In the genomic region with DNA sequence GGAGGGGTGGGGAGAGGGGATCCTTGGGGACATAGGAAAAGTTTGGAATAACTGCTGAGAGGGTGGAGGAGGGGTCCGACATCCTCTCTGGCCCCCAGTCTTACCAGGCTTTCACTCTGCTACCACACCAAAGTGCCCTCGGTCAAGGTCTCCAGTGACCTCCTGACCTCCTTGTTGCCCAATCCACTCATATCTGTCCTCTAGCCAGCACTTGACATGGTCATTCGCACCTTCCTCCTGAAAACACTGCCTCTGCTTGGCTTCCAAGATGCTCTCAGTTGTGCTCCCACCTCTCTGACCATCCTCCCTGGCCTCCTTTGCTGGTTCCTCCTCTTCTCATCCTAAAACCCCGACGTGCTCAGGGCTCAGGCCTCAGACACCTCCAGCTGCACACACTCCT, we compare ENCODE assay signal across 28 cellular contexts.
DNase-seq lines count a peak whose midpoint lies in the region; ATAC-seq and TF ChIP-seq lines count a peak whose summit lies in the region.
"Had no signal": no experiment of that assay in that cellular context is flagged by ENCODE, and none has a peak within 500 bp of the region (broad histone marks: within the 10 kb centered on the region; RNA-seq: fewer than 3 reads in every experiment).

No MANE protein-coding gene starts in this region.

- H4K8ac ChIP-seq in H9 (replicated peaks; ENCODE audit: insufficient read length, low read depth, low read length), result no peak overlapping the region
- no peak overlapping the region for H4K8ac ChIP-seq in neuronal stem cell (ENCODE audit: low read depth, low read length)

- no peak overlapping the region for H3T11ph ChIP-seq in H9 (ENCODE audit: low read length)

- peak; percentile 61 for ATAC-seq in left lobe of liver
- ATAC-seq: GM12878, HCT116, Right ventricle myocardium inferior had no signal

- no peak overlapping the region for H3K4me2 ChIP-seq in H9 (ENCODE audit: insufficient read depth, insufficient read length, low read length)
- no peak overlapping the region for H3K4me2 ChIP-seq in neuronal stem cell (ENCODE audit: insufficient read depth, low read length, poor library complexity, severe bottlenecking)
- H3K4me2 ChIP-seq: PC-9 had no signal

- peaks cover 9% of the 10 kb centered on the region for H3K27me3 Mint-ChIP-seq in H9 (ENCODE audit: low read depth)

- H3K4ac ChIP-seq in H9 (ENCODE audit: low read depth, low read length), result no peak overlapping the region
- H3K4ac ChIP-seq in neuronal stem cell (ENCODE audit: low read length), result no peak overlapping the region

- no peak overlapping the region for H3K23ac ChIP-seq in H9 (ENCODE audit: insufficient read length, low read depth, low read length)
- peak overlapping the region; percentile 44 for H3K23ac ChIP-seq in neuronal stem cell (ENCODE audit: low read depth, low read length, poor library complexity)

- H3K79me2 ChIP-seq in H9 (ENCODE audit: insufficient read depth, low read length), result no peaks in the 10 kb centered on the region

- no peaks in the 10 kb centered on the region for H3K23me2 ChIP-seq in H9 (ENCODE audit: insufficient read length, low read depth, low read length, poor library complexity, severe bottlenecking)

- no peaks in the 10 kb centered on the region for H3K79me1 ChIP-seq in H9 (ENCODE audit: insufficient read depth, low read depth, low read length, poor library complexity, severe bottlenecking)
- no peaks in the 10 kb centered on the region for H3K79me1 ChIP-seq in neuronal stem cell (ENCODE audit: low read depth, low read length)

- H3K36me3 Mint-ChIP-seq in H9 (ENCODE audit: insufficient read depth in 1 of 3, low read depth in 3 of 3), result peaks cover 2 to 15% (median 3%) of the 10 kb centered on the region in 3 experiments; a peak in 3 of 7 replicates
- H3K36me3 Mint-ChIP-seq: CD14-positive monocyte had no signal

- no peak overlapping the region for H3K4me3 Mint-ChIP-seq in H9
- H3K4me3 Mint-ChIP-seq: CD14-positive monocyte; CD8-positive, alpha-beta memory T cell had no signal

- H3K27ac ChIP-seq in H9 (ENCODE audit: insufficient read length, low read depth, low read length) (no peak overlapping the region), neuronal stem cell (replicated peaks; ENCODE audit: low read length) (no peak overlapping the region)
- H3K27ac ChIP-seq: PC-9, SJSA1 had no signal

- peaks cover 8 to 18% of the 10 kb centered on the region in 2 experiments; a peak in 3 of 5 replicates for H3K9me3 Mint-ChIP-seq in H9

- H2BK5ac ChIP-seq in H9 (ENCODE audit: insufficient read length, low read length) (no peak overlapping the region), neuronal stem cell (ENCODE audit: low read length) (no peak overlapping the region)

- H3K18ac ChIP-seq in H9 (ENCODE audit: insufficient read length, low read depth, low read length) (no peak overlapping the region), neuronal stem cell (ENCODE audit: low read length) (no peak overlapping the region)

- no peak overlapping the region for H2BK20ac ChIP-seq in H9 (ENCODE audit: low read depth, low read length, poor library complexity, severe bottlenecking)

- H4K20me1 ChIP-seq in H9 (ENCODE audit: control insufficient read depth, insufficient read depth, insufficient read length), result no peaks in the 10 kb centered on the region

- TF ChIP-seq CTCF in H9 (conservative IDR thresholded peaks at IDR 0.05) (no peak), foreskin fibroblast (IDR thresholded peaks at IDR 0.05; ENCODE audit: low read depth, low read length) (no peak)

- H2AFZ ChIP-seq in H9 (ENCODE audit: low read length), result no peak overlapping the region
- no peak overlapping the region for H2AFZ ChIP-seq in neuronal stem cell (ENCODE audit: low read length)
- H2AFZ ChIP-seq: PC-9 had no signal

- DNase-seq in AG08396 (ENCODE audit: low spot score), result peak; percentile 3
- peak; percentile 10 for DNase-seq in H9
- peak; percentile 29 for DNase-seq in left lobe of liver (ENCODE audit: low spot score)
- no peak for DNase-seq in neuronal stem cell (ENCODE audit: low spot score)
- DNase-seq in NCI-H2196 (lab: John Stamatoyannopoulos, UW; ENCODE audit: unreplicated experiment), result no peak
- DNase-seq in foreskin fibroblast, result no peak
- no peak for DNase-seq in NCI-H1930 (lab: John Stamatoyannopoulos, UW)
- DNase-seq: AML-193; CD8-positive, alpha-beta memory T cell; DMS 273 treated with DMSO at 0.1 percent for 48 hours; DMS79; EL; GDM1; KBM-7; MV-4-11; NCI-H1105; NCI-H1436 treated with DMSO at 0.1 percent for 48 hours; NCI-H187 treated with DMSO at 0.1 percent for 48 hours; NCI-H446 treated with DMSO at 0.1 percent for 48 hours; NCI-H526; NCI-H82; NK-92 treated with Interleukin-12 subunit alpha and Interleukin-12 subunit beta, amount 100 ng/mL, for 24 hours; PC-9 had no signal

- H2BK120ac ChIP-seq in H9 (ENCODE audit: low read depth, low read length, poor library complexity, severe bottlenecking) (no peak overlapping the region), neuronal stem cell (ENCODE audit: low read depth, low read length) (no peak overlapping the region)

- H2BK15ac ChIP-seq in H9 (ENCODE audit: low read depth, low read length), result no peak overlapping the region
- H2BK15ac ChIP-seq in neuronal stem cell (ENCODE audit: low read length), result no peak overlapping the region

- H3K9ac ChIP-seq in H9 (ENCODE audit: extremely low read depth, insufficient read length, low read length) (no peak overlapping the region), neuronal stem cell (ENCODE audit: low read depth, low read length, poor library complexity) (no peak overlapping the region)

- H3K4me3 ChIP-seq in neuronal stem cell (ENCODE audit: low read length in 2 of 2) (no peak overlapping the region), foreskin fibroblast (ENCODE audit: low read depth in 1 of 2, low read length in 2 of 2) (no peak overlapping the region)
- H3K4me3 ChIP-seq: GM12878, PC-9, SJSA1 had no signal

- no peaks in the 10 kb centered on the region for H3K36me3 ChIP-seq in neuronal stem cell (replicated peaks in 1 of 2; ENCODE audit: control insufficient read depth in 2 of 2, insufficient read depth in 2 of 2, low read length in 2 of 2)
- H3K36me3 ChIP-seq: SJSA1 had no signal

- H4K5ac ChIP-seq in H9 (ENCODE audit: insufficient read length, low read depth, low read length), result no peak overlapping the region

- H3K56ac ChIP-seq in H9 (ENCODE audit: insufficient read length, low read depth, low read length), result no peak overlapping the region

- no peaks in the 10 kb centered on the region for H3K4me1 ChIP-seq in H9 (ENCODE audit: insufficient read depth, low read length)
- H3K4me1 ChIP-seq in neuronal stem cell (ENCODE audit: control insufficient read depth in 2 of 2, insufficient read depth in 1 of 2, low read depth in 1 of 2, low read length in 2 of 2), result no peaks in the 10 kb centered on the region
- H3K4me1 ChIP-seq: SJSA1 had no signal

- no CpG with 5 or more reads among the region's 5 CpGs for WGBS in H9 (ENCODE audit: extremely low coverage, insufficient read length, low lambda C conversion rate)
- no CpG with 5 or more reads among the region's 5 CpGs for WGBS in neuronal stem cell (ENCODE audit: extremely low coverage in 2 of 2, insufficient read length in 2 of 2, insufficient replicate concordance in 1 of 2), 2 donors

- H3K4me1 Mint-ChIP-seq in H9, result peaks cover 4 to 5% of the 10 kb centered on the region in 2 experiments

- H2BK12ac ChIP-seq in H9 (ENCODE audit: insufficient read length, low read depth, low read length) (no peak overlapping the region), neuronal stem cell (ENCODE audit: low read length) (no peak overlapping the region)

- H3K14ac ChIP-seq in H9 (ENCODE audit: insufficient read depth, low read length), result no peak overlapping the region
- no peak overlapping the region for H3K14ac ChIP-seq in neuronal stem cell (ENCODE audit: low read length)

- no peaks in the 10 kb centered on the region for H3K27me3 ChIP-seq in H9 (ENCODE audit: insufficient read depth, low read length)
- peaks cover 0 to 26% (median 0%) of the 10 kb centered on the region in 3 experiments for H3K27me3 ChIP-seq in neuronal stem cell (ENCODE audit: control insufficient read depth in 3 of 3, insufficient read depth in 3 of 3, low read depth in 1 of 3, low read length in 3 of 3)

- no peak overlapping the region for H2AK5ac ChIP-seq in H9 (ENCODE audit: insufficient read length, low read length)
- H2AK5ac ChIP-seq in neuronal stem cell (ENCODE audit: low read depth, low read length), result no peak overlapping the region

- no peak overlapping the region; a peak in 1 of 7 replicates for H3K27ac Mint-ChIP-seq in H9
- H3K27ac Mint-ChIP-seq: CD14-positive monocyte had no signal

- no peak overlapping the region for H4K91ac ChIP-seq in H9 (ENCODE audit: insufficient read length, low read depth, low read length)
- H4K91ac ChIP-seq in neuronal stem cell (ENCODE audit: low read depth, low read length, poor library complexity), result no peak overlapping the region

- no peaks in the 10 kb centered on the region for H3K9me3 ChIP-seq in H9 (ENCODE audit: control insufficient read depth, low read depth, low read length)
- H3K9me3 ChIP-seq in neuronal stem cell (replicated peaks in 1 of 2; ENCODE audit: control insufficient read depth in 2 of 2, insufficient read depth in 1 of 2, low read depth in 1 of 2, low read length in 2 of 2), result no peaks in the 10 kb centered on the region
- H3K9me3 ChIP-seq: SJSA1 had no signal

Comparison
In these comparisons a context has a peak if more than half of its experiments do, and no peak if none do; other contexts are left out.
1. DNase-seq: peak in AG08396 (single experiment), H9 (single experiment) and left lobe of liver (single experiment); none in neuronal stem cell (single experiment), NCI-H2196 (single experiment), foreskin fibroblast (0 of 2) and NCI-H1930 (0 of 2).